8 cellular contexts compared by ENCODE assay signal in genomic region chr19:52943134-52943883, GRCh38. TPM values are rescaled to one million over a fixed set of nuclear protein-coding genes. Genes with fewer than 3 reads are reported as not detected.
A peak's percentile ranks its signal among the peaks of the same experiment; 100 is the strongest.
DNase-seq lines count a peak whose midpoint lies in the region; ATAC-seq and TF ChIP-seq lines count a peak whose summit lies in the region.

No MANE protein-coding gene starts in this region.

- no peaks in the 10 kb centered on the region for H3K27me3 ChIP-seq in BLaER1 treated with 17β-estradiol and CSF1 and Interleukin-3, amounts not matched to agents 10 nM and 100 nM
- no peaks in the 10 kb centered on the region for H3K27me3 ChIP-seq in ectodermal cell (ENCODE audit: control insufficient read depth, insufficient read depth, low read length, poor library complexity, severe bottlenecking)

- no peaks in the 10 kb centered on the region for H3K9me3 Mint-ChIP-seq in neural crest cell

- peaks cover 29% of the 10 kb centered on the region for H3K4me1 Mint-ChIP-seq in neural crest cell

- peak overlapping the region; percentile 67 to 95 (median 92) for H3K9ac ChIP-seq in BLaER1 treated with 17β-estradiol and CSF1 and Interleukin-3, amounts not matched to agents 10 nM and 100 nM

- DNase-seq in LNCaP clone FGC (ENCODE audit: low read depth) (no peak), neural crest cell (ENCODE audit: low read depth, low spot score) (no peak), cortex of kidney (lab: John Stamatoyannopoulos, UW) (no peak), islet precursor cell (no peak), NCI-H2107 treated with DMSO at 0.1 percent for 48 hours (lab: John Stamatoyannopoulos, UW; ENCODE audit: unreplicated experiment) (no peak)

- no peak for ATAC-seq in GM21381 (IDR thresholded peaks at IDR 0.05; ENCODE audit: unreplicated experiment)

- H3K4me3 Mint-ChIP-seq in neural crest cell = peak overlapping the region; percentile 93

- peak overlapping the region in 10 of 11 experiments; percentile 20 to 93 (median 86); a peak in 18 of 22 replicates for H3K27ac ChIP-seq in BLaER1 treated with 17β-estradiol and CSF1 and Interleukin-3, amounts not matched to agents 10 nM and 100 nM
- no peak overlapping the region for H3K27ac ChIP-seq in ectodermal cell (ENCODE audit: insufficient read depth, low read depth, low read length, poor library complexity, severe bottlenecking)

- WGBS in ectodermal cell, 2 experiments = 75 to 76% methylated on average over 27 to 28 of the region's 29 CpGs

- H3K36me3 Mint-ChIP-seq in neural crest cell (ENCODE audit: low read depth) = peaks cover 20% of the 10 kb centered on the region

- peaks cover 23 to 38% (median 32%) of the 10 kb centered on the region in 10 experiments for H3K4me1 ChIP-seq in BLaER1 treated with 17β-estradiol and CSF1 and Interleukin-3, amounts not matched to agents 10 nM and 100 nM
- H3K4me1 ChIP-seq in ectodermal cell (ENCODE audit: control insufficient read depth, insufficient read depth, low read length) = no peaks in the 10 kb centered on the region

- H3K27me3 Mint-ChIP-seq in neural crest cell (ENCODE audit: low read depth) = peaks cover 7% of the 10 kb centered on the region

- peaks cover 4 to 20% (median 15%) of the 10 kb centered on the region in 11 experiments; a peak in 20 of 22 replicates for H3K36me3 ChIP-seq in BLaER1 treated with 17β-estradiol and CSF1 and Interleukin-3, amounts not matched to agents 10 nM and 100 nM
- H3K36me3 ChIP-seq in ectodermal cell (ENCODE audit: control insufficient read depth, insufficient read depth, low read length) = peaks cover 4% of the 10 kb centered on the region

- peaks cover 18 to 49% (median 21%) of the 10 kb centered on the region in 11 experiments for H3K9me3 ChIP-seq in BLaER1 treated with 17β-estradiol and CSF1 and Interleukin-3, amounts not matched to agents 10 nM and 100 nM (replicated peaks in 1 of 11)
- no peaks in the 10 kb centered on the region for H3K9me3 ChIP-seq in ectodermal cell (ENCODE audit: control insufficient read depth, low read length)

- no peaks in the 10 kb centered on the region for H4K20me1 ChIP-seq in BLaER1 treated with 17β-estradiol and CSF1 and Interleukin-3, amounts not matched to agents 10 nM and 100 nM

- peak overlapping the region; percentile 88 to 100 (median 95) for H3K4me2 ChIP-seq in BLaER1 treated with 17β-estradiol and CSF1 and Interleukin-3, amounts not matched to agents 10 nM and 100 nM

- peak overlapping the region; percentile 79 to 95 (median 86) for H3K4me3 ChIP-seq in BLaER1 treated with 17β-estradiol and CSF1 and Interleukin-3, amounts not matched to agents 10 nM and 100 nM
- H3K4me3 ChIP-seq in LNCaP clone FGC (ENCODE audit: low read depth, low read length) (peak overlapping the region; percentile 100), ectodermal cell (ENCODE audit: insufficient read depth, low read depth, low read length) (peak overlapping the region; percentile 80)

- no peak for TF ChIP-seq CTCF in LNCaP clone FGC (IDR thresholded peaks at IDR 0.05; ENCODE audit: control insufficient read depth, extremely low read depth, insufficient read depth)
- no peak for TF ChIP-seq CTCF in neural crest cell (conservative IDR thresholded peaks at IDR 0.05)

- no peak overlapping the region for H3K27ac Mint-ChIP-seq in neural crest cell (ENCODE audit: unreplicated experiment)

RNA-seq across cellular contexts. Expression of gene ZNF816, which starts 19.4 kb away (rescaled TPM):
- polyA plus RNA-seq in ectodermal cell (2013, experiment 1 of 4) = 14.1 TPM
- polyA plus RNA-seq in ectodermal cell (2013, experiment 2 of 4) = 14.9 TPM
- 13.0 TPM for polyA plus RNA-seq in ectodermal cell (2013, experiment 3 of 4)
- 14.4 TPM for polyA plus RNA-seq in ectodermal cell (2013, experiment 4 of 4)
- 12.0 and 13.8 TPM in 2 replicates for total RNA-seq in neural crest cell

RNA-seq across cellular contexts. Expression of gene ZNF888, which starts 20.1 kb away (rescaled TPM):
- polyA plus RNA-seq in ectodermal cell (2013, experiment 1 of 4) = 6.1 TPM
- polyA plus RNA-seq in ectodermal cell (2013, experiment 2 of 4) = 6.4 TPM
- polyA plus RNA-seq in ectodermal cell (2013, experiment 3 of 4) = 5.5 TPM
- polyA plus RNA-seq in ectodermal cell (2013, experiment 4 of 4) = 5.2 TPM
- 8.0 and 8.2 TPM in 2 replicates for total RNA-seq in neural crest cell

RNA-seq across cellular contexts. Expression of gene ZNF320, which starts 45.9 kb away (rescaled TPM):
- polyA plus RNA-seq in ectodermal cell (2013, experiment 1 of 4) = 18.8 TPM
- polyA plus RNA-seq in ectodermal cell (2013, experiment 2 of 4) = 26.6 TPM
- 14.7 TPM for polyA plus RNA-seq in ectodermal cell (2013, experiment 3 of 4)
- polyA plus RNA-seq in ectodermal cell (2013, experiment 4 of 4) = 17.2 TPM
- total RNA-seq in neural crest cell = 26.9 and 38.1 TPM in 2 replicates
